In genomic region chr22:43901976-43902643, GRCh38 we compare ENCODE assay signal across 16 cellular contexts. TPM values are rescaled to one million over a fixed set of nuclear protein-coding genes. Genes with fewer than 3 reads are reported as not detected.
DNase-seq lines count a peak whose midpoint lies in the region; ATAC-seq and TF ChIP-seq lines count a peak whose summit lies in the region.
"Had no signal": no experiment of that assay in that cellular context is flagged by ENCODE, and none has a peak within 500 bp of the region (broad histone marks: within the 10 kb centered on the region; RNA-seq: fewer than 3 reads in every experiment).

No MANE protein-coding gene starts in this region.

- H4K8ac ChIP-seq in mesenchymal stem cell (ENCODE audit: low read length): no peak overlapping the region

- H3K9ac ChIP-seq in mesenchymal stem cell (ENCODE audit: low read length): no peak overlapping the region

- H2BK15ac ChIP-seq in mesenchymal stem cell (ENCODE audit: low read depth, poor library complexity, severe bottlenecking): no peak overlapping the region

- H2BK5ac ChIP-seq in mesenchymal stem cell (ENCODE audit: low read depth, low read length, poor library complexity, severe bottlenecking): no peak overlapping the region

- 44% methylated on average over 5 of the region's 5 CpGs for WGBS in mesenchymal stem cell

- H3K4me1 ChIP-seq in mesenchymal stem cell (ENCODE audit: control insufficient read depth, insufficient read depth, low read depth, low read length): peaks cover 36% of the 10 kb centered on the region

- POLR2A ChIA-PET in BJ (lab: Charles Lee): no interaction called here

- H3K27ac Mint-ChIP-seq in activated T-cell treated with anti-CD3 and anti-CD28 coated beads, Interleukin-2, amount 50 U/mL, for 24 hours: no peak overlapping the region
- H3K27ac Mint-ChIP-seq: CD4-positive, alpha-beta T cell; natural killer cell treated with Interleukin-12 subunit alpha and Interleukin-12 subunit beta and Interleukin-15 and Interleukin-18, amount 100 ng/mL, for 72 hours; stimulated activated naive CD8-positive, alpha-beta T cell treated with anti-CD3 and anti-CD28 coated beads, Interleukin-15, Interleukin-2, amounts not matched to agents 100 ng/mL and 50 ng/mL, for 24 hours had no signal

- H4K91ac ChIP-seq in mesenchymal stem cell (ENCODE audit: low read length): no peak overlapping the region

- H3K4me3 Mint-ChIP-seq in activated T-cell treated with anti-CD3 and anti-CD28 coated beads, Interleukin-2, amount 50 U/mL, for 24 hours: no peak overlapping the region
- H3K4me3 Mint-ChIP-seq: CD4-positive, alpha-beta T cell; natural killer cell treated with Interleukin-12 subunit alpha and Interleukin-12 subunit beta and Interleukin-15 and Interleukin-18, amount 100 ng/mL, for 72 hours; stimulated activated naive CD8-positive, alpha-beta T cell treated with anti-CD3 and anti-CD28 coated beads, Interleukin-15, Interleukin-2, amounts not matched to agents 100 ng/mL and 50 ng/mL, for 24 hours had no signal

- H3K23ac ChIP-seq in mesenchymal stem cell (ENCODE audit: low read length in 2 of 2): no peak overlapping the region

- no peak for TF ChIP-seq CTCF in BJ (IDR thresholded peaks at IDR 0.05; ENCODE audit: insufficient read depth, low read depth, low read length)
- TF ChIP-seq CTCF in cardiac fibroblast (IDR thresholded peaks at IDR 0.05; ENCODE audit: low read depth, low read length): no peak

- H3K36me3 Mint-ChIP-seq in activated T-cell treated with anti-CD3 and anti-CD28 coated beads, Interleukin-2, amount 50 U/mL, for 24 hours (ENCODE audit: low read depth): no peaks in the 10 kb centered on the region
- H3K36me3 Mint-ChIP-seq: natural killer cell treated with Interleukin-12 subunit alpha and Interleukin-12 subunit beta and Interleukin-15 and Interleukin-18, amount 100 ng/mL, for 72 hours had no signal

- H2BK12ac ChIP-seq in mesenchymal stem cell (ENCODE audit: low read length in 2 of 2): no peak overlapping the region

- no peak overlapping the region for H3K4me2 ChIP-seq in mesenchymal stem cell (ENCODE audit: low read length, poor library complexity, severe bottlenecking)

- H2AK5ac ChIP-seq in mesenchymal stem cell (ENCODE audit: low read length, severe bottlenecking): peak overlapping the region; percentile 4

- no peaks in the 10 kb centered on the region for H3K4me1 Mint-ChIP-seq in activated T-cell treated with anti-CD3 and anti-CD28 coated beads, Interleukin-2, amount 50 U/mL, for 24 hours (ENCODE audit: low read depth)

- no peak overlapping the region for H3K4ac ChIP-seq in mesenchymal stem cell (ENCODE audit: low read depth in 1 of 2, low read length in 2 of 2)

- H3K27ac ChIP-seq in mesenchymal stem cell (ENCODE audit: low read length, poor library complexity, severe bottlenecking): peak overlapping the region; percentile 61

- DNase-seq in BJ (ENCODE audit: low read depth): peak; percentile 91
- peak; percentile 57 for DNase-seq in NCI-H226
- peak; percentile 80 to 85 for DNase-seq in cardiac fibroblast (ENCODE audit: low read depth in 2 of 2)
- peak; percentile 92 for DNase-seq in mesenchymal stem cell
- no peak for DNase-seq in DMS153 (lab: John Stamatoyannopoulos, UW)
- no peak for DNase-seq in activated T-cell treated with anti-CD3 and anti-CD28 coated beads, Interleukin-2, amount 50 U/mL, for 24 hours
- no peak for DNase-seq in Kasumi-1 (lab: John Stamatoyannopoulos, UW)
- DNase-seq: activated naive CD4-positive, alpha-beta T cell treated with Interleukin-2 at 50 U/mL for 16 hours; CD4-positive, alpha-beta T cell; NCI-H187; NCI-H748 treated with DMSO at 0.1 percent for 48 hours; right cardiac atrium; SHP77 had no signal

- no peaks in the 10 kb centered on the region for H3K9me3 Mint-ChIP-seq in activated T-cell treated with anti-CD3 and anti-CD28 coated beads, Interleukin-2, amount 50 U/mL, for 24 hours
- H3K9me3 Mint-ChIP-seq: CD4-positive, alpha-beta T cell; natural killer cell treated with Interleukin-12 subunit alpha and Interleukin-12 subunit beta and Interleukin-15 and Interleukin-18, amount 100 ng/mL, for 72 hours; stimulated activated naive CD8-positive, alpha-beta T cell treated with anti-CD3 and anti-CD28 coated beads, Interleukin-15, Interleukin-2, amounts not matched to agents 100 ng/mL and 50 ng/mL, for 24 hours had no signal

- no peak overlapping the region for H2BK120ac ChIP-seq in mesenchymal stem cell (ENCODE audit: low read depth, low read length)

- H3K79me1 ChIP-seq in mesenchymal stem cell (replicated peaks; ENCODE audit: low read length, poor library complexity, severe bottlenecking): no peaks in the 10 kb centered on the region

- peaks cover 12% of the 10 kb centered on the region for H3K27me3 Mint-ChIP-seq in activated T-cell treated with anti-CD3 and anti-CD28 coated beads, Interleukin-2, amount 50 U/mL, for 24 hours

- H2AFZ ChIP-seq in mesenchymal stem cell (ENCODE audit: low read depth, low read length): no peak overlapping the region

- no peak for ATAC-seq in HG03457 (IDR thresholded peaks at IDR 0.05; ENCODE audit: unreplicated experiment)
- ATAC-seq: natural killer cell treated with Interleukin-12 subunit alpha and Interleukin-12 subunit beta and Interleukin-15 and Interleukin-18, amount 100 ng/mL, for 72 hours; right cardiac atrium had no signal

- H3K27me3 ChIP-seq in BJ (ENCODE audit: control insufficient read depth, insufficient read depth, low read length): no peaks in the 10 kb centered on the region
- peaks cover 1 to 11% of the 10 kb centered on the region in 2 experiments for H3K27me3 ChIP-seq in mesenchymal stem cell (ENCODE audit: control insufficient read depth in 1 of 2, insufficient read depth in 1 of 2, low read length in 2 of 2)

- no peak overlapping the region for H3K18ac ChIP-seq in mesenchymal stem cell (ENCODE audit: low read depth in 1 of 2, low read length in 2 of 2)

- no peak overlapping the region for H3K14ac ChIP-seq in mesenchymal stem cell (ENCODE audit: low read length in 2 of 2)

- no peaks in the 10 kb centered on the region for H3K36me3 ChIP-seq in BJ (ENCODE audit: control insufficient read depth, insufficient read depth, low read length)
- no peaks in the 10 kb centered on the region for H3K36me3 ChIP-seq in mesenchymal stem cell (ENCODE audit: control insufficient read depth in 1 of 2, insufficient read depth in 2 of 2, low read depth in 1 of 2, low read length in 2 of 2)

- H3K4me3 ChIP-seq in BJ (ENCODE audit: low read depth, low read length) (no peak overlapping the region), cardiac fibroblast (replicated peaks in 1 of 2; ENCODE audit: low read depth in 2 of 2, low read length in 2 of 2) (no peak overlapping the region), mesenchymal stem cell (ENCODE audit: insufficient read depth in 1 of 2, low read depth in 1 of 2, low read length in 2 of 2) (no peak overlapping the region)

- no peaks in the 10 kb centered on the region for H3K9me3 ChIP-seq in mesenchymal stem cell (ENCODE audit: control insufficient read depth, low read length)

- CTCF ChIA-PET in BJ (lab: Yijun Ruan, JAX): interaction anchor here (0.6 to 1.4 kb wide), 2 partner anchors 11 to 16 kb away, joined by 5 to 10 read pairs; no protein-coding TSS in a partner anchor

RNA-seq across cellular contexts. Expression of gene PNPLA5, which starts 10.3 kb away (rescaled TPM):
- polyA plus RNA-seq in BJ (2011; rRNA removed): not detected in 2 replicates
- polyA minus RNA-seq in BJ (2011; rRNA and poly(A)+ RNA removed): not detected in 2 replicates
- polyA plus RNA-seq in mesenchymal stem cell (2013, experiment 1 of 2): not detected
- not detected for polyA plus RNA-seq in mesenchymal stem cell (2013, experiment 2 of 2)
- polyA plus RNA-seq: right cardiac atrium had no signal

RNA-seq across cellular contexts. Expression of gene PNPLA3, which starts 21.5 kb away (rescaled TPM):
- polyA plus RNA-seq in BJ (2011; rRNA removed): 3.4 and 4.8 TPM in 2 replicates
- 3.6 and 7.0 TPM in 2 replicates for polyA minus RNA-seq in BJ (2011; rRNA and poly(A)+ RNA removed)
- 26.7 TPM for polyA plus RNA-seq in mesenchymal stem cell (2013, experiment 1 of 2)
- 25.6 TPM for polyA plus RNA-seq in mesenchymal stem cell (2013, experiment 2 of 2)

RNA-seq across cellular contexts. Expression of gene SULT4A1, which starts 39.8 kb away (rescaled TPM):
- polyA plus RNA-seq in BJ (2011; rRNA removed): 0.15 and 0.39 TPM in 2 replicates
- polyA minus RNA-seq in BJ (2011; rRNA and poly(A)+ RNA removed): 0.14 and 0.67 TPM in 2 replicates
- polyA plus RNA-seq in mesenchymal stem cell (2013, experiment 1 of 2): 0.04 TPM
- 0.04 TPM for polyA plus RNA-seq in mesenchymal stem cell (2013, experiment 2 of 2)

RNA-seq across cellular contexts. Expression of gene SAMM50, which starts 53.1 kb away (rescaled TPM):
- polyA plus RNA-seq in BJ (2011; rRNA removed): 40.7 and 50.6 TPM in 2 replicates
- 16.2 and 27.6 TPM in 2 replicates for polyA minus RNA-seq in BJ (2011; rRNA and poly(A)+ RNA removed)
- polyA plus RNA-seq in mesenchymal stem cell (2013, experiment 1 of 2): 31.9 TPM
- polyA plus RNA-seq in mesenchymal stem cell (2013, experiment 2 of 2): 31.7 TPM

Comparison
In these comparisons a context has a peak if more than half of its experiments do, and no peak if none do; other contexts are left out.
1. DNase-seq: peak in BJ (single experiment), NCI-H226 (single experiment), cardiac fibroblast (2 of 2) and mesenchymal stem cell (single experiment); none in DMS153 (single experiment), activated T-cell treated with anti-CD3 and anti-CD28 coated beads, Interleukin-2, amount 50 U/mL, for 24 hours (single experiment) and Kasumi-1 (0 of 2).